ENCODE assay signal across 12 cellular contexts in the genomic region with DNA sequence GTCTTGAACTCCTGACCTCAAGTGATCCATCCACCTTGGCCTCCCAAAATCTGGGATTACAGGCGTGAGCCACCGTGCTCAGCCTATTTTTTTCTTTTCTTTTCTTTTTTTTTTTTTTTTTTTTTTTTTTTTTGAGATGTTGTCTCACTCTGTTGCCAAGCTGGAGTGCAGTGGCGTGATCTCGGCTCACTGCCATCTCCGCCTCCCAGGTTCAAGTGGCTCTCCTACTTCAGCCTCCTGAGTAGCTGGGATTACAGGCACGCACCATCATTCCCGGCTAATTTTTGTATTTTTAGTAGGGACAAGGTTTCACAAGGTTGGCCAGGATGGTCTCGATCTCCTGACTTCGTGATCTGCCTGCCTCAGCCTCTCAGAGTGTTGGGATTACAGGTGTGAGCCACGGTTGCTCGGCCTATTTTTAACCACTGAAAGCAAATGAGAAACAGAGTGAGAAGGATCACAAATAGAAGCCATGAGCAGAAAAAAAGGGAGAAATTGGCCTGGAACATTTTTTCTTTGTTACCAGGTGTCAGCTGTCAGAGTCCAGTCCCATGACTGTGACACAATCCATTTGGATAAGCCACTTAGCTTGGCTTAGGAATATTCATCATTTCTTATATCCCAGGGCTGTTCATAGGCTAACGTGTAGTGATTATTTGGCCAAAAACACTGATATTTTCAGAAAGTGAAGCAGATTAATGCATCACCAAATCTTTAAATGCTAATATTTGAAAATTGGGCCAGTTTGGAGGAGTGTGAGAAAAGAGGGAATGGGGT. TPM values are rescaled to one million over a fixed set of nuclear protein-coding genes. Genes with fewer than 3 reads are reported as not detected.
A peak's percentile ranks its signal among the peaks of the same experiment; 100 is the strongest.
DNase-seq lines count a peak whose midpoint lies in the region; ATAC-seq and TF ChIP-seq lines count a peak whose summit lies in the region.
"Had no signal": no experiment of that assay in that cellular context is flagged by ENCODE, and none has a peak within 500 bp of the region (broad histone marks: within the 10 kb centered on the region; RNA-seq: fewer than 3 reads in every experiment).

No MANE protein-coding gene starts in this region.

- no peak for TF ChIP-seq POLR2A in esophagus muscularis mucosa (IDR thresholded peaks at IDR 0.05; ENCODE audit: low read depth)

- H3K36me3 ChIP-seq in GM23248 (ENCODE audit: low read depth) (no peaks in the 10 kb centered on the region), esophagus muscularis mucosa (no peaks in the 10 kb centered on the region)
- H3K36me3 ChIP-seq: BLaER1 treated with 17β-estradiol and CSF1 and Interleukin-3, amounts not matched to agents 10 nM and 100 nM; esophagus squamous epithelium had no signal

- in situ Hi-C loops in GM23248 (cut with MboI), result loop anchor here (5.0 to 10.0 kb wide), 2 partner anchors 198 to 265 kb away; no protein-coding TSS in a partner anchor

- 89% methylated on average over 12 of the region's 12 CpGs for WGBS in GM23248 (ENCODE audit: low coverage in 1 of 2, low lambda C conversion rate in 2 of 2, missing lambda C conversion rate in 2 of 2), 2 experiments
- WGBS in esophagus muscularis mucosa, result 70% methylated on average over 12 of the region's 12 CpGs

- no peak overlapping the region for H3K27ac ChIP-seq in GM23248
- peak overlapping the region; percentile 25 to 70 (median 46) for H3K27ac ChIP-seq in esophagus muscularis mucosa (replicated peaks in 1 of 4)
- H3K27ac ChIP-seq: BLaER1 treated with 17β-estradiol and CSF1 and Interleukin-3, amounts not matched to agents 10 nM and 100 nM; esophagus squamous epithelium; RWPE1 had no signal

- no peaks in the 10 kb centered on the region for H4K20me1 ChIP-seq in GM23248 (ENCODE audit: insufficient read depth)
- H4K20me1 ChIP-seq: BLaER1 treated with 17β-estradiol and CSF1 and Interleukin-3, amounts not matched to agents 10 nM and 100 nM had no signal

- ATAC-seq in HG02981 (IDR thresholded peaks at IDR 0.05; ENCODE audit: unreplicated experiment) (no peak), GM21447 (IDR thresholded peaks at IDR 0.05; ENCODE audit: unreplicated experiment) (no peak), HG02642 (IDR thresholded peaks at IDR 0.05; ENCODE audit: poor library complexity, unreplicated experiment) (no peak)
- ATAC-seq: activated CD8-positive, alpha-beta T cell treated with anti-CD3 and anti-CD28 coated beads for 36 hours had no signal

- DNase-seq in GM23248 (no peak), NCI-H2029 (lab: John Stamatoyannopoulos, UW) (peak; percentile 98), esophagus muscularis mucosa (ENCODE audit: extremely low spot score) (no peak), midbrain (lab: John Stamatoyannopoulos, UW) (peak; percentile 13), kidney tubule cell (ENCODE audit: low spot score) (no peak)
- DNase-seq: esophagus squamous epithelium had no signal

- H3K9me3 ChIP-seq in GM23248 (ENCODE audit: low read depth), result no peaks in the 10 kb centered on the region
- H3K9me3 ChIP-seq in esophagus muscularis mucosa, result no peaks in the 10 kb centered on the region
- H3K9me3 ChIP-seq: BLaER1 treated with 17β-estradiol and CSF1 and Interleukin-3, amounts not matched to agents 10 nM and 100 nM; esophagus squamous epithelium had no signal

- TF ChIP-seq CTCF in esophagus muscularis mucosa (IDR thresholded peaks at IDR 0.05), result no peak

- H3K79me2 ChIP-seq in GM23248 (ENCODE audit: insufficient read depth), result no peaks in the 10 kb centered on the region

- H3K4me3 ChIP-seq in GM23248 (no peak overlapping the region), esophagus muscularis mucosa (peak overlapping the region in 1 of 4 donors; percentile 22)
- H3K4me3 ChIP-seq: BLaER1 treated with 17β-estradiol and CSF1 and Interleukin-3, amounts not matched to agents 10 nM and 100 nM had no signal

- no peak for TF ChIP-seq EP300 in esophagus muscularis mucosa (IDR thresholded peaks at IDR 0.05)

- H3F3A ChIP-seq in GM23248 (ENCODE audit: insufficient read depth), result no peaks in the 10 kb centered on the region; the same call in 1 of the 2 replicates

- H3K9ac ChIP-seq in GM23248, result no peak overlapping the region
- H3K9ac ChIP-seq: BLaER1 treated with 17β-estradiol and CSF1 and Interleukin-3, amounts not matched to agents 10 nM and 100 nM had no signal

- H3K9me2 ChIP-seq in GM23248 (ENCODE audit: insufficient read depth), result no peaks in the 10 kb centered on the region

- H3K4me1 ChIP-seq in GM23248 (ENCODE audit: insufficient read depth) (peaks cover 35% of the 10 kb centered on the region), esophagus muscularis mucosa (peaks cover 27 to 38% (median 34%) of the 10 kb centered on the region in 4 donors)

- intact Hi-C loops in esophagus muscularis mucosa (cut with DNase I), result loop anchor here (1.0 kb wide), 1 partner anchor 197 kb away; no protein-coding TSS in a partner anchor

- H2AFZ ChIP-seq in GM23248, result peak overlapping the region; percentile 54

- H3K27me3 ChIP-seq in GM23248 (replicated peaks; ENCODE audit: insufficient read depth) (no peaks in the 10 kb centered on the region), esophagus muscularis mucosa (no peaks in the 10 kb centered on the region)
- H3K27me3 ChIP-seq: BLaER1 treated with 17β-estradiol and CSF1 and Interleukin-3, amounts not matched to agents 10 nM and 100 nM; esophagus squamous epithelium had no signal

- H3K4me2 ChIP-seq in GM23248 (ENCODE audit: unreplicated experiment), result no peak overlapping the region

RNA-seq across cellular contexts. Expression of a gene that starts 7.9 kb away (rescaled TPM):
- total RNA-seq in GM23248 (2014; rRNA removed; shearing (Covaris generic)), result 46.5 and 60.4 TPM in 2 replicates
- 39.8 and 40.2 TPM in 2 replicates for polyA plus RNA-seq in GM23248 (2016; fragmentation: Nextera tagmentation; extraction: Ambion mirVana)
- total RNA-seq in esophagus muscularis mucosa, result 100 to 1,000 TPM; 387 to 416 (median 398) TPM

Comparison
In these comparisons a context has a peak if more than half of its experiments do, and no peak if none do; other contexts are left out.
1. DNase-seq: peak in NCI-H2029 (single experiment) and midbrain (single experiment); none in GM23248 (single experiment), esophagus muscularis mucosa (single experiment) and kidney tubule cell (single experiment).